24 cellular contexts compared by ENCODE assay signal in genomic region chr6:168219167-168219566, GRCh38.
DNase-seq lines count a peak whose midpoint lies in the region; ATAC-seq and TF ChIP-seq lines count a peak whose summit lies in the region.
"Had no signal": no experiment of that assay in that cellular context is flagged by ENCODE, and none has a peak within 500 bp of the region (broad histone marks: within the 10 kb centered on the region; RNA-seq: fewer than 3 reads in every experiment).

No MANE protein-coding gene starts in this region.

- H4K8ac ChIP-seq in mesenchymal stem cell (ENCODE audit: low read length): no peak overlapping the region

- H3K23ac ChIP-seq in mesenchymal stem cell (ENCODE audit: low read length in 2 of 2): no peak overlapping the region

- intact Hi-C loops in thyroid gland (cut with DNase I): no loop called here

- H3K36me3 ChIP-seq in adipocyte (ENCODE audit: control insufficient read depth, insufficient read depth, low read length, severe bottlenecking) (no peaks in the 10 kb centered on the region), mesenchymal stem cell (ENCODE audit: control insufficient read depth in 1 of 2, insufficient read depth in 2 of 2, low read depth in 1 of 2, low read length in 2 of 2) (no peaks in the 10 kb centered on the region), thyroid gland (no peaks in the 10 kb centered on the region)
- H3K36me3 ChIP-seq: BE2C, esophagus squamous epithelium had no signal

- no peak overlapping the region for H2AFZ ChIP-seq in mesenchymal stem cell (ENCODE audit: low read depth, low read length)
- H2AFZ ChIP-seq: hepatocyte, parathyroid adenoma had no signal

- peak overlapping the region; percentile 7 for H3K4me3 ChIP-seq in adipocyte (ENCODE audit: low read length)
- H3K4me3 ChIP-seq in fibroblast of pulmonary artery (replicated peaks; ENCODE audit: low read depth, low read length): no peak overlapping the region
- peak overlapping the region in 1 of 2 experiments; percentile 8 for H3K4me3 ChIP-seq in mesenchymal stem cell (ENCODE audit: insufficient read depth in 1 of 2, low read depth in 1 of 2, low read length in 2 of 2)
- no peak overlapping the region for H3K4me3 ChIP-seq in thyroid gland (replicated peaks in 1 of 3)
- H3K4me3 ChIP-seq: hepatocyte, skin epidermis had no signal

- no peaks in the 10 kb centered on the region for H3K79me1 ChIP-seq in mesenchymal stem cell (replicated peaks; ENCODE audit: low read length, poor library complexity, severe bottlenecking)

- no peak overlapping the region for H3K4me3 Mint-ChIP-seq in stimulated activated naive B cell treated with anti-CD40 and anti-IgM and Interleukin-4, amounts not matched to agents 10 μg/mL and 1 μg/mL and 100 μg/mL, for 72 hours
- H3K4me3 Mint-ChIP-seq: activated T-cell treated with anti-CD3 and anti-CD28 coated beads, Interleukin-2, amount 50 U/mL, for 4 hours; stimulated activated naive CD8-positive, alpha-beta T cell treated with anti-CD3 and anti-CD28 coated beads, Interleukin-15, amount 100 ng/mL, for 72 hours had no signal

- ATAC-seq in stimulated activated naive B cell treated with anti-CD40 and anti-IgM and Interleukin-4, amounts not matched to agents 10 μg/mL and 1 μg/mL and 100 μg/mL, for 72 hours (replicated peaks): no peak
- no peak for ATAC-seq in GM21528 (IDR thresholded peaks at IDR 0.05; ENCODE audit: low FRiP score, unreplicated experiment)
- ATAC-seq: activated T-cell treated with anti-CD3 and anti-CD28 coated beads, Interleukin-2, amount 50 U/mL, for 4 hours; stimulated activated naive CD8-positive, alpha-beta T cell treated with anti-CD3 and anti-CD28 coated beads, Interleukin-15, amount 100 ng/mL, for 72 hours had no signal

- peak; percentile 0 for DNase-seq in adipocyte (ENCODE audit: low read depth)
- DNase-seq in fibroblast of pulmonary artery (ENCODE audit: low read depth): peak; percentile 68
- DNase-seq in mesenchymal stem cell: no peak
- peak in 1 of 2 donors; percentile 15 for DNase-seq in thyroid gland
- DNase-seq in SW480 (ENCODE audit: low spot score): no peak
- DNase-seq in stimulated activated naive B cell treated with anti-CD40 and anti-IgM and Interleukin-4, amounts not matched to agents 10 μg/mL and 1 μg/mL and 100 μg/mL, for 72 hours: no peak
- no peak for DNase-seq in DMS114 treated with DMSO at 0.1 percent for 48 hours (lab: John Stamatoyannopoulos, UW; ENCODE audit: unreplicated experiment)
- DNase-seq: activated CD4-positive, CD25-positive, alpha-beta regulatory T cell treated with anti-CD3 and anti-CD28 coated beads, Interleukin-2, amount 50 U/mL, for 72 hours; activated naive CD4-positive, alpha-beta T cell treated with Interleukin-2 at 50 U/mL for 16 hours; activated T-cell treated with anti-CD3 and anti-CD28 coated beads, Interleukin-2, amount 50 U/mL, for 4 hours; BE2C; Calu3; esophagus squamous epithelium; IMR-90; islet precursor cell; mammary epithelial cell; NCI-H1436; NCI-H2171 treated with DMSO at 0.1 percent for 48 hours; stimulated activated CD4-positive, alpha-beta T cell treated with anti-CD3 and anti-CD28 coated beads, Interleukin-2, amount 100 ng/mL, for 48 hours; stimulated activated naive CD8-positive, alpha-beta T cell treated with anti-CD3 and anti-CD28 coated beads, Interleukin-15, amount 100 ng/mL, for 72 hours had no signal

- H3K9me3 ChIP-seq in adipocyte (ENCODE audit: control insufficient read depth, low read length) (no peaks in the 10 kb centered on the region), mesenchymal stem cell (ENCODE audit: control insufficient read depth, low read length) (no peaks in the 10 kb centered on the region), thyroid gland (no peaks in the 10 kb centered on the region)
- H3K9me3 ChIP-seq: BE2C, esophagus squamous epithelium had no signal

- H3K27me3 Mint-ChIP-seq in stimulated activated naive B cell treated with anti-CD40 and anti-IgM and Interleukin-4, amounts not matched to agents 10 μg/mL and 1 μg/mL and 100 μg/mL, for 72 hours: no peaks in the 10 kb centered on the region

- no peak overlapping the region for H3K14ac ChIP-seq in mesenchymal stem cell (ENCODE audit: low read length in 2 of 2)

- no peak overlapping the region for H2BK120ac ChIP-seq in mesenchymal stem cell (ENCODE audit: low read depth, low read length)

- no peak overlapping the region for H2AK5ac ChIP-seq in mesenchymal stem cell (ENCODE audit: low read length, severe bottlenecking)

- no peaks in the 10 kb centered on the region for H3K9me3 Mint-ChIP-seq in stimulated activated naive B cell treated with anti-CD40 and anti-IgM and Interleukin-4, amounts not matched to agents 10 μg/mL and 1 μg/mL and 100 μg/mL, for 72 hours
- H3K9me3 Mint-ChIP-seq: activated T-cell treated with anti-CD3 and anti-CD28 coated beads, Interleukin-2, amount 50 U/mL, for 4 hours had no signal

- no peak overlapping the region for H2BK5ac ChIP-seq in mesenchymal stem cell (ENCODE audit: low read depth, low read length, poor library complexity, severe bottlenecking)

- no peaks in the 10 kb centered on the region for H3K36me3 Mint-ChIP-seq in stimulated activated naive B cell treated with anti-CD40 and anti-IgM and Interleukin-4, amounts not matched to agents 10 μg/mL and 1 μg/mL and 100 μg/mL, for 72 hours

- H3K27ac Mint-ChIP-seq in stimulated activated naive B cell treated with anti-CD40 and anti-IgM and Interleukin-4, amounts not matched to agents 10 μg/mL and 1 μg/mL and 100 μg/mL, for 72 hours: no peak overlapping the region
- H3K27ac Mint-ChIP-seq: stimulated activated naive CD8-positive, alpha-beta T cell treated with anti-CD3 and anti-CD28 coated beads, Interleukin-15, amount 100 ng/mL, for 72 hours had no signal

- H3K4ac ChIP-seq in mesenchymal stem cell (ENCODE audit: low read depth in 1 of 2, low read length in 2 of 2): no peak overlapping the region

- H3K18ac ChIP-seq in mesenchymal stem cell (ENCODE audit: low read depth in 1 of 2, low read length in 2 of 2): no peak overlapping the region

- TF ChIP-seq CTCF in fibroblast of pulmonary artery (IDR thresholded peaks at IDR 0.05; ENCODE audit: low read length, missing control alignments): no peak
- TF ChIP-seq CTCF in thyroid gland (IDR thresholded peaks at IDR 0.05): no peak

- H2BK15ac ChIP-seq in mesenchymal stem cell (ENCODE audit: low read depth, poor library complexity, severe bottlenecking): no peak overlapping the region

- H2BK12ac ChIP-seq in mesenchymal stem cell (ENCODE audit: low read length in 2 of 2): no peak overlapping the region

- H3K4me1 Mint-ChIP-seq in stimulated activated naive B cell treated with anti-CD40 and anti-IgM and Interleukin-4, amounts not matched to agents 10 μg/mL and 1 μg/mL and 100 μg/mL, for 72 hours: no peaks in the 10 kb centered on the region

- no peak overlapping the region for H3K27ac ChIP-seq in mesenchymal stem cell (ENCODE audit: low read length, poor library complexity, severe bottlenecking)
- peak overlapping the region; percentile 77 to 83 (median 83) for H3K27ac ChIP-seq in thyroid gland
- H3K27ac ChIP-seq: esophagus squamous epithelium, hepatocyte, parathyroid adenoma had no signal

- TF ChIP-seq POLR2A in thyroid gland (IDR thresholded peaks at IDR 0.05): no peak

- no peak overlapping the region for H3K4me2 ChIP-seq in mesenchymal stem cell (ENCODE audit: low read length, poor library complexity, severe bottlenecking)
- H3K4me2 ChIP-seq: hepatocyte had no signal

- peaks cover 17% of the 10 kb centered on the region for H3K4me1 ChIP-seq in adipocyte (ENCODE audit: control insufficient read depth, insufficient read depth, low read length)
- H3K4me1 ChIP-seq in mesenchymal stem cell (ENCODE audit: control insufficient read depth, insufficient read depth, low read depth, low read length): peaks cover 18% of the 10 kb centered on the region
- H3K4me1 ChIP-seq in thyroid gland: peaks cover 25 to 32% of the 10 kb centered on the region in 2 donors
- H3K4me1 ChIP-seq: BE2C, parathyroid adenoma had no signal

- H4K91ac ChIP-seq in mesenchymal stem cell (ENCODE audit: low read length): no peak overlapping the region

- H3K27me3 ChIP-seq in adipocyte (replicated peaks; ENCODE audit: control insufficient read depth, insufficient read depth, low read length) (peaks cover 5% of the 10 kb centered on the region), mesenchymal stem cell (ENCODE audit: control insufficient read depth in 1 of 2, insufficient read depth in 1 of 2, low read length in 2 of 2) (peaks cover 8 to 76% of the 10 kb centered on the region in 2 experiments), thyroid gland (no peaks in the 10 kb centered on the region)
- H3K27me3 ChIP-seq: BE2C, hepatocyte had no signal

- H3K9ac ChIP-seq in adipocyte (ENCODE audit: low read length) (peak overlapping the region; percentile 28), mesenchymal stem cell (ENCODE audit: low read length) (peak overlapping the region; percentile 23)
- H3K9ac ChIP-seq: parathyroid adenoma had no signal

- WGBS in mesenchymal stem cell: 88% methylated on average over 4 of the region's 4 CpGs
- 54 to 56% methylated on average over 4 of the region's 4 CpGs for whole genome bisulfite sequencing in thyroid gland, 2 donors

Comparison
In these comparisons a context has a peak if more than half of its experiments do, and no peak if none do; other contexts are left out.
1. DNase-seq: peak in adipocyte (single experiment) and fibroblast of pulmonary artery (single experiment); none in mesenchymal stem cell (single experiment), SW480 (single experiment), stimulated activated naive B cell treated with anti-CD40 and anti-IgM and Interleukin-4, amounts not matched to agents 10 μg/mL and 1 μg/mL and 100 μg/mL, for 72 hours (single experiment) and DMS114 treated with DMSO at 0.1 percent for 48 hours (single experiment).